14 cellular contexts compared by ENCODE assay signal in genomic region chr10:24446739-24447138, GRCh38.
DNase-seq lines count a peak whose midpoint lies in the region; ATAC-seq, FAIRE-seq and TF ChIP-seq lines count a peak whose summit lies in the region.
"Had no signal": no experiment of that assay in that cellular context is flagged by ENCODE, and none has a peak within 500 bp of the region (broad histone marks: within the 10 kb centered on the region; RNA-seq: fewer than 3 reads in every experiment).

No MANE protein-coding gene starts in this region.

- no peak overlapping the region for H3K27ac Mint-ChIP-seq in T-cell
- H3K27ac Mint-ChIP-seq: activated naive CD8-positive, alpha-beta T cell treated with anti-CD3 and anti-CD28 coated beads, Interleukin-2, amount 10 ng/mL, durations not matched to agents 7 days and 5 days; stimulated activated naive CD8-positive, alpha-beta T cell treated with anti-CD3 and anti-CD28 coated beads, Interleukin-15, Interleukin-2, amounts not matched to agents 100 ng/mL and 50 ng/mL, for 24 hours had no signal

- H3K27me3 Mint-ChIP-seq in T-cell = peaks cover 6 to 20% of the 10 kb centered on the region in 2 donors

- no peak for TF ChIP-seq POLR2A in adrenal gland (IDR thresholded peaks at IDR 0.05)
- no peak for TF ChIP-seq POLR2A in testis (IDR thresholded peaks at IDR 0.05)

- peaks cover 8 to 16% (median 10%) of the 10 kb centered on the region in 3 donors for H3K4me1 Mint-ChIP-seq in T-cell

- no peak overlapping the region for H3K4me3 ChIP-seq in astrocyte of the spinal cord (ENCODE audit: low read depth, low read length)
- no peak overlapping the region for H3K4me3 ChIP-seq in adrenal gland
- no peak overlapping the region for H3K4me3 ChIP-seq in testis

- POLR2A ChIA-PET in T-cell (lab: Charles Lee) = no interaction called here

- H3K4me1 ChIP-seq in adrenal gland (replicated peaks in 1 of 2) (peaks cover 0 to 16% of the 10 kb centered on the region in 2 donors), testis (peaks cover 17% of the 10 kb centered on the region)

- intact Hi-C loops in Right ventricle myocardium superior (cut with DNase I) = no loop called here
- intact Hi-C loops in adrenal gland (cut with DNase I) = no loop called here
- intact Hi-C loops in testis (cut with DNase I; ENCODE audit: low total_unique reads) = no loop called here

- H3K36me3 Mint-ChIP-seq in T-cell = no peaks in the 10 kb centered on the region
- H3K36me3 Mint-ChIP-seq: activated naive CD8-positive, alpha-beta T cell treated with anti-CD3 and anti-CD28 coated beads, Interleukin-2, amount 10 ng/mL, durations not matched to agents 7 days and 5 days had no signal

- H3K27me3 ChIP-seq in adrenal gland (no peaks in the 10 kb centered on the region), testis (no peaks in the 10 kb centered on the region)

- no peaks in the 10 kb centered on the region for H3K9me3 Mint-ChIP-seq in T-cell
- H3K9me3 Mint-ChIP-seq: activated naive CD8-positive, alpha-beta T cell treated with anti-CD3 and anti-CD28 coated beads, Interleukin-2, amount 10 ng/mL, durations not matched to agents 7 days and 5 days; stimulated activated naive CD8-positive, alpha-beta T cell treated with anti-CD3 and anti-CD28 coated beads, Interleukin-15, Interleukin-2, amounts not matched to agents 100 ng/mL and 50 ng/mL, for 24 hours had no signal

- H3K27ac ChIP-seq in adrenal gland (no peak overlapping the region), testis (no peak overlapping the region)
- H3K27ac ChIP-seq: parathyroid adenoma had no signal

- DNase-seq in AG20443 (ENCODE audit: low spot score) = peak; percentile 84
- no peak for DNase-seq in HTR-8/SVneo (ENCODE audit: insufficient read length, low spot score)
- DNase-seq in astrocyte of the spinal cord (ENCODE audit: low read depth, low spot score) = peak; percentile 96
- DNase-seq in kidney tubule cell (ENCODE audit: low spot score) = peak; percentile 74
- DNase-seq in Right ventricle myocardium superior = no peak
- no peak for DNase-seq in adrenal gland
- no peak for DNase-seq in testis
- no peak for DNase-seq in T-cell
- DNase-seq: activated CD8-positive, alpha-beta memory T cell treated with anti-CD3 and anti-CD28 coated beads, Interleukin-2, amount 50 U/mL, for 4 hours; activated naive CD8-positive, alpha-beta T cell treated with anti-CD3 and anti-CD28 coated beads, Interleukin-2, amount 10 ng/mL, durations not matched to agents 7 days and 5 days; NCI-H446; stimulated activated CD4-positive, alpha-beta T cell treated with anti-CD3 and anti-CD28 coated beads, Interleukin-4, amount 100 ng/mL, for 24 hours had no signal

- no peaks in the 10 kb centered on the region for H3K36me3 ChIP-seq in adrenal gland (replicated peaks in 1 of 2)
- no peaks in the 10 kb centered on the region for H3K36me3 ChIP-seq in testis (ENCODE audit: low read depth, missing control alignments)

- H3K9me3 ChIP-seq in adrenal gland (replicated peaks in 1 of 3) (no peaks in the 10 kb centered on the region), testis (no peaks in the 10 kb centered on the region)

- no peak for ATAC-seq in Right ventricle myocardium superior (ENCODE audit: poor library complexity)
- no peak for ATAC-seq in T-cell (replicated peaks in 1 of 4)

- FAIRE-seq in HTR-8/SVneo (lab: Jason Lieb, UNC) = peak; percentile 36

- CTCF ChIA-PET in T-cell (lab: Charles Lee) = interaction anchor here (0.6 kb wide), 2 partner anchors 15 to 71 kb away, joined by 3 to 9 read pairs; no protein-coding TSS in a partner anchor

- in situ Hi-C loops in astrocyte of the spinal cord (cut with HindIII; ENCODE audit: low sequenced_read_pairs) = no loop called here

- TF ChIP-seq CTCF in astrocyte of the spinal cord (IDR thresholded peaks at IDR 0.05; ENCODE audit: low read depth, low read length) (no peak), adrenal gland (IDR thresholded peaks at IDR 0.05) (no peak), testis (IDR thresholded peaks at IDR 0.05) (no peak)

- 85 to 90% (median 88%) methylated on average over 6 of the region's 6 CpGs for WGBS in adrenal gland, 4 donors
- 88 to 98% methylated on average over 6 of the region's 6 CpGs for whole genome bisulfite sequencing in testis, 2 donors

- no peak overlapping the region for H3K4me3 Mint-ChIP-seq in T-cell
- H3K4me3 Mint-ChIP-seq: activated naive CD8-positive, alpha-beta T cell treated with anti-CD3 and anti-CD28 coated beads, Interleukin-2, amount 10 ng/mL, durations not matched to agents 7 days and 5 days; stimulated activated naive CD8-positive, alpha-beta T cell treated with anti-CD3 and anti-CD28 coated beads, Interleukin-15, Interleukin-2, amounts not matched to agents 100 ng/mL and 50 ng/mL, for 24 hours had no signal

Comparison
In these comparisons a context has a peak if more than half of its experiments do, and no peak if none do; other contexts are left out.
1. DNase-seq: peak in AG20443 (single experiment), astrocyte of the spinal cord (single experiment) and kidney tubule cell (single experiment); none in HTR-8/SVneo (single experiment), Right ventricle myocardium superior (single experiment), adrenal gland (0 of 7), testis (single experiment) and T-cell (0 of 34).